ENCODE assay signal across 16 cellular contexts in the genomic region with DNA sequence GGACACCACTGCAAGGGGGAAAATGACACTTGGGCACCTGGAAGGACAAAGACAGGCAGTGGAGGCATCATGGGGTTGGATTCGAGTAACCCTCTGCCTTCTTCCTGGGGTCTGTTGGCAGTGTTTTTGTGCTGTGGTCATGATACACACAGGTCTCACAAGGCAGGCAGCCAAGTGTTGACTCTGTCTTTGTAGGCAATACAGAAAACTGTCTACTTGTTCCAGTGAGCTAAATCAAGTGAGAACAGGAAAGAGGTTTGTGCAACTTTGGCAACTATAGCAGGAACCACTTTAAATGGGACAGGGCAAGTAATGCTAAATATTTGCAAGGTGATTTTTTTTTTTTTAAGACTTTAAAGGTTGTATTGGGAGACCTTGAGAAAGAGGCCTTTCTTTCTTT.
DNase-seq lines count a peak whose midpoint lies in the region; TF ChIP-seq lines count a peak whose summit lies in the region.
"Had no signal": no experiment of that assay in that cellular context is flagged by ENCODE, and none has a peak within 500 bp of the region (broad histone marks: within the 10 kb centered on the region; RNA-seq: fewer than 3 reads in every experiment).

No MANE protein-coding gene starts in this region.

- no peaks in the 10 kb centered on the region for H3K4me1 Mint-ChIP-seq in neural crest cell
- H3K4me1 Mint-ChIP-seq: CD4-positive, alpha-beta memory T cell had no signal

- TF ChIP-seq CTCF in fibroblast of mammary gland (conservative IDR thresholded peaks at IDR 0.05; ENCODE audit: control insufficient read depth, insufficient read depth, low read depth, low read length) (no peak), neural crest cell (conservative IDR thresholded peaks at IDR 0.05) (no peak)

- no peaks in the 10 kb centered on the region for H3K27me3 Mint-ChIP-seq in neural crest cell (ENCODE audit: low read depth)

- DNase-seq in Ammon's horn (ENCODE audit: low spot score) (peak; percentile 54), NCI-H69 (lab: John Stamatoyannopoulos, UW) (peak; percentile 15), fibroblast of mammary gland (ENCODE audit: low read depth) (peak; percentile 5), neural crest cell (ENCODE audit: low read depth, low spot score) (no peak), NCI-H774 (lab: John Stamatoyannopoulos, UW) (no peak), NCI-H187 treated with DMSO at 0.1 percent for 48 hours (lab: John Stamatoyannopoulos, UW) (no peak), NOMO-1 treated with DMSO at 0.1 percent for 48 hours (lab: John Stamatoyannopoulos, UW; ENCODE audit: unreplicated experiment) (no peak)
- DNase-seq: CD4-positive, alpha-beta memory T cell; Karpas-422; MM.1S; NCI-H1930; NCI-H2171; NCI-H524; SK-N-SH had no signal

- H3K4me3 ChIP-seq in fibroblast of mammary gland (ENCODE audit: control insufficient read depth, low read depth, low read length) = no peak overlapping the region
- H3K4me3 ChIP-seq: A549, HAP-1 had no signal

- H3K9me3 Mint-ChIP-seq in neural crest cell = peaks cover 7% of the 10 kb centered on the region

- peaks cover 6% of the 10 kb centered on the region for H3K36me3 Mint-ChIP-seq in neural crest cell (ENCODE audit: low read depth)

- H3K4me3 Mint-ChIP-seq in neural crest cell = no peak overlapping the region
- H3K4me3 Mint-ChIP-seq: CD4-positive, alpha-beta memory T cell had no signal

- peak overlapping the region; percentile 38 for H3K27ac Mint-ChIP-seq in neural crest cell (ENCODE audit: unreplicated experiment)
- H3K27ac Mint-ChIP-seq: CD4-positive, alpha-beta memory T cell had no signal

Comparison
In these comparisons a context has a peak if more than half of its experiments do, and no peak if none do; other contexts are left out.
1. DNase-seq: peak in Ammon's horn (single experiment), NCI-H69 (single experiment) and fibroblast of mammary gland (single experiment); none in neural crest cell (single experiment), NCI-H774 (single experiment), NCI-H187 treated with DMSO at 0.1 percent for 48 hours (single experiment) and NOMO-1 treated with DMSO at 0.1 percent for 48 hours (single experiment).